In genomic region chr16:58428621-58429557, GRCh38 we compare ENCODE assay signal across 28 cellular contexts.
"Had no signal": no experiment of that assay in that cellular context is flagged by ENCODE, and none has a peak within 500 bp of the region (broad histone marks: within the 10 kb centered on the region; RNA-seq: fewer than 3 reads in every experiment).

No MANE protein-coding gene starts in this region.

- H3K36me3 Mint-ChIP-seq: activated naive CD8-positive, alpha-beta T cell treated with anti-CD3 and anti-CD28 coated beads for 36 hours; immature natural killer cell; memory B cell had no signal

- H3K4me3 ChIP-seq: breast epithelium, colonic mucosa, dorsolateral prefrontal cortex, hepatocyte, smooth muscle cell, testis, upper lobe of left lung had no signal

- H3K4me1 ChIP-seq: breast epithelium, colonic mucosa had no signal

- H3K9me3 Mint-ChIP-seq: activated B cell treated with CpG ODN at 0.5 μM for 24 hours; activated T-cell treated with anti-CD3 and anti-CD28 coated beads, Interleukin-2, amount 50 U/mL, for 4 hours; activated T-helper 2 cell treated with anti-CD3 and anti-CD28 coated beads, Interferon-gamma antibody, Interleukin-2, Interleukin-4, amounts not matched to agents 10 μg/mL and 5 μg/mL and 100 μg/mL, durations not matched to agents 14 hours and 24 hours and 36 hours; central memory CD8-positive, alpha-beta T cell; effector memory CD8-positive, alpha-beta T cell; immature natural killer cell; memory B cell; nephron progenitor cell; T-helper 1 cell treated with Interleukin-12 subunit alpha and Interleukin-12 subunit beta and Interleukin-4 antibody, amounts not matched to agents 30 μg/mL and 1 μg/mL, for 36 hours had no signal

- H3K27ac ChIP-seq: breast epithelium, colonic mucosa, hepatocyte, testis, upper lobe of left lung had no signal

- H2AFZ ChIP-seq: hepatocyte had no signal

- H3K9me3 ChIP-seq: breast epithelium, colonic mucosa, testis, upper lobe of left lung had no signal

- H3K27me3 ChIP-seq: breast epithelium, colonic mucosa, dorsolateral prefrontal cortex, testis, upper lobe of left lung had no signal

- H3K27me3 Mint-ChIP-seq: activated B cell treated with CpG ODN at 0.5 μM for 24 hours; activated naive CD8-positive, alpha-beta T cell treated with anti-CD3 and anti-CD28 coated beads for 36 hours; memory B cell had no signal

- H3K4me3 Mint-ChIP-seq: activated B cell treated with CpG ODN at 0.5 μM for 24 hours; activated CD4-positive, alpha-beta T cell treated with anti-CD3 and anti-CD28 coated beads for 36 hours; activated naive CD8-positive, alpha-beta T cell treated with anti-CD3 and anti-CD28 coated beads for 36 hours; activated T-cell treated with anti-CD3 and anti-CD28 coated beads, Interleukin-2, amount 50 U/mL, for 4 hours; central memory CD8-positive, alpha-beta T cell; effector memory CD8-positive, alpha-beta T cell; immature natural killer cell; memory B cell; nephron progenitor cell; T-helper 1 cell treated with Interleukin-12 subunit alpha and Interleukin-12 subunit beta and Interleukin-4 antibody, amounts not matched to agents 30 μg/mL and 1 μg/mL, for 36 hours had no signal

- H3K27ac Mint-ChIP-seq: activated B cell treated with CpG ODN at 0.5 μM for 24 hours; activated CD4-positive, alpha-beta T cell treated with anti-CD3 and anti-CD28 coated beads for 36 hours; activated naive CD8-positive, alpha-beta T cell treated with anti-CD3 and anti-CD28 coated beads for 36 hours; activated T-helper 2 cell treated with anti-CD3 and anti-CD28 coated beads, Interferon-gamma antibody, Interleukin-2, Interleukin-4, amounts not matched to agents 10 μg/mL and 5 μg/mL and 100 μg/mL, durations not matched to agents 14 hours and 24 hours and 36 hours; effector memory CD8-positive, alpha-beta T cell; memory B cell; nephron progenitor cell; T-helper 1 cell treated with Interleukin-12 subunit alpha and Interleukin-12 subunit beta and Interleukin-4 antibody, amounts not matched to agents 30 μg/mL and 1 μg/mL, for 36 hours had no signal

- H3K36me3 ChIP-seq: breast epithelium, colonic mucosa, upper lobe of left lung had no signal

- DNase-seq: activated B cell treated with CpG ODN at 0.5 μM for 24 hours; activated CD4-positive, alpha-beta T cell treated with anti-CD3 and anti-CD28 coated beads for 36 hours; activated CD4-positive, alpha-beta T cell treated with anti-CD3 and anti-CD28 coated beads, Interleukin-2, amount 50 U/mL, for 4 hours; activated CD8-positive, alpha-beta memory T cell treated with anti-CD3 and anti-CD28 coated beads, Interleukin-2, amount 50 U/mL, for 48 hours; activated naive CD4-positive, alpha-beta T cell; activated naive CD8-positive, alpha-beta T cell treated with anti-CD3 and anti-CD28 coated beads for 36 hours; activated T-cell treated with anti-CD3 and anti-CD28 coated beads, Interleukin-2, amount 50 U/mL, for 4 hours; colonic mucosa; dorsolateral prefrontal cortex; effector memory CD8-positive, alpha-beta T cell; foreskin melanocyte; immature natural killer cell; nephron progenitor cell; nucleus accumbens; stimulated activated CD4-positive, alpha-beta T cell treated with anti-CD3 and anti-CD28 coated beads, Interleukin-4, amount 100 ng/mL, for 1 hour; stimulated activated naive CD4-positive, alpha-beta T cell; testis; upper lobe of left lung had no signal

- ATAC-seq: activated CD4-positive, alpha-beta T cell treated with anti-CD3 and anti-CD28 coated beads for 36 hours; activated T-cell treated with anti-CD3 and anti-CD28 coated beads, Interleukin-2, amount 50 U/mL, for 4 hours; effector memory CD8-positive, alpha-beta T cell; esophagus mucosa; sciatic nerve had no signal

- FAIRE-seq: endothelial cell of umbilical vein had no signal

- H3K79me2 ChIP-seq: hepatocyte had no signal

- H3K4me2 ChIP-seq: hepatocyte, smooth muscle cell had no signal
